32 cellular contexts compared by ENCODE assay signal in the genomic region with DNA sequence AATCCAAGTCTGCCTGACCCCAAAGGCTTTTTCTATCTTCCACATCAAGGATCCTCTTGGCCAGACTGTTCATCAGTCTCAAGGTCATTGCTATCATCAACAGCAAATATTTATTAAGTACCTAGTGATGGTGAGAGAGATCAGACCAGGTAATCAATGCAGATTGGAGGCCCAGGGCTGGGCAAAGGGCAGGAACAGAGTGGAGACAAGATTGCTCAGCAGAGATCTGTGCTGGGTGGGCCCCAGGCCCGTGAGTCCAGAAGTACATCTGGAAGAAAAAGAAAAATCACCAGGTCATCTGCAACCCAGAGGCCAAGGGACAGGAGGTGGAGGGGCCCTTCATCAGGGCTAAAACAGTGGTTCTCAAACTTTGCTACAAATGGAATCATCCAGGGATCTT. TPM values are rescaled to one million over a fixed set of nuclear protein-coding genes. Genes with fewer than 3 reads are reported as not detected.
"Had no signal": no experiment of that assay in that cellular context is flagged by ENCODE, and none has a peak within 500 bp of the region (broad histone marks: within the 10 kb centered on the region; RNA-seq: fewer than 3 reads in every experiment).

No MANE protein-coding gene starts in this region.

- H3K27ac Mint-ChIP-seq: activated CD4-positive, alpha-beta memory T cell treated with anti-CD3 and anti-CD28 coated beads, Interleukin-2, amount 10 ng/mL, durations not matched to agents 7 days and 5 days; activated CD4-positive, alpha-beta T cell treated with anti-CD3 and anti-CD28 coated beads, Interleukin-2, amount 10 ng/mL, durations not matched to agents 7 days and 5 days; activated naive CD4-positive, alpha-beta T cell treated with anti-CD3 and anti-CD28 coated beads, Interleukin-2, amount 50 U/mL, for 24 hours; activated naive CD8-positive, alpha-beta T cell treated with anti-CD3 and anti-CD28 coated beads for 36 hours; activated naive CD8-positive, alpha-beta T cell treated with anti-CD3 and anti-CD28 coated beads, Interleukin-2, amount 50 U/mL, for 24 hours; activated T-cell treated with anti-CD3 and anti-CD28 coated beads, Interleukin-2, amount 50 U/mL, for 24 hours; activated T-cell treated with anti-CD3 and anti-CD28 coated beads, Interleukin-2, amount 50 U/mL, for 72 hours; activated T-helper 17 cell treated with anti-CD3 and anti-CD28 coated beads, Interleukin-2, amount 50 U/mL, for 72 hours; WTC11 had no signal

- H3K4me3 ChIP-seq: adrenal gland, body of pancreas, esophagus squamous epithelium, gastroesophageal sphincter had no signal

- H3K27me3 Mint-ChIP-seq: activated CD4-positive, alpha-beta memory T cell treated with anti-CD3 and anti-CD28 coated beads, Interleukin-2, amount 10 ng/mL, durations not matched to agents 7 days and 5 days; activated CD4-positive, alpha-beta T cell treated with anti-CD3 and anti-CD28 coated beads, Interleukin-2, amount 10 ng/mL, durations not matched to agents 7 days and 5 days; activated naive CD4-positive, alpha-beta T cell treated with anti-CD3 and anti-CD28 coated beads, Interleukin-2, amount 50 U/mL, for 24 hours; activated naive CD8-positive, alpha-beta T cell treated with anti-CD3 and anti-CD28 coated beads for 36 hours; activated naive CD8-positive, alpha-beta T cell treated with anti-CD3 and anti-CD28 coated beads, Interleukin-2, amount 50 U/mL, for 24 hours; activated T-cell treated with anti-CD3 and anti-CD28 coated beads, Interleukin-2, amount 50 U/mL, for 24 hours; activated T-helper 17 cell treated with anti-CD3 and anti-CD28 coated beads, Interleukin-2, amount 50 U/mL, for 72 hours; effector memory CD8-positive, alpha-beta T cell had no signal

- H3K27me3 ChIP-seq: adrenal gland, body of pancreas, esophagus squamous epithelium, gastroesophageal sphincter had no signal

- DNase-seq: activated CD4-positive, alpha-beta memory T cell treated with anti-CD3 and anti-CD28 coated beads, Interleukin-2, amount 10 ng/mL, durations not matched to agents 7 days and 5 days; activated CD4-positive, alpha-beta T cell treated with anti-CD3 and anti-CD28 coated beads for 1 hour; activated CD4-positive, alpha-beta T cell treated with anti-CD3 and anti-CD28 coated beads for 4 hours; activated CD4-positive, alpha-beta T cell treated with anti-CD3 and anti-CD28 coated beads, Interleukin-2, amount 10 ng/mL, durations not matched to agents 7 days and 5 days; activated CD4-positive, alpha-beta T cell treated with anti-CD3 and anti-CD28 coated beads, Interleukin-2, amount 50 U/mL, for 4 hours; activated CD8-positive, alpha-beta memory T cell treated with anti-CD3 and anti-CD28 coated beads, Interleukin-2, amount 50 U/mL, for 48 hours; activated effector memory CD4-positive, alpha-beta T cell treated with Interleukin-2 at 50 U/mL for 16 hours; activated gamma-delta T cell treated with Interleukin-2 at 50 U/mL for 16 hours; activated naive CD4-positive, alpha-beta T cell treated with Interleukin-2 at 50 U/mL for 16 hours; activated naive CD8-positive, alpha-beta T cell treated with anti-CD3 and anti-CD28 coated beads for 36 hours; activated naive CD8-positive, alpha-beta T cell treated with anti-CD3 and anti-CD28 coated beads, Interleukin-2, amount 50 U/mL, for 24 hours; activated T-cell treated with anti-CD3 and anti-CD28 coated beads for 4 hours; activated T-cell treated with anti-CD3 and anti-CD28 coated beads, Interleukin-2, amount 50 U/mL, for 24 hours; activated T-cell treated with anti-CD3 and anti-CD28 coated beads, Interleukin-2, amount 50 U/mL, for 72 hours; amygdala; body of pancreas; caudate nucleus; cortex of kidney; dermis blood vessel endothelial cell; effector CD4-positive, alpha-beta T cell; effector memory CD8-positive, alpha-beta T cell; esophagus squamous epithelium; foreskin melanocyte; T-helper 2 cell had no signal

- H3K9me3 Mint-ChIP-seq: activated CD4-positive, alpha-beta memory T cell treated with anti-CD3 and anti-CD28 coated beads, Interleukin-2, amount 10 ng/mL, durations not matched to agents 7 days and 5 days; activated CD4-positive, alpha-beta T cell treated with anti-CD3 and anti-CD28 coated beads, Interleukin-2, amount 10 ng/mL, durations not matched to agents 7 days and 5 days; activated naive CD4-positive, alpha-beta T cell treated with anti-CD3 and anti-CD28 coated beads, Interleukin-2, amount 50 U/mL, for 24 hours; activated naive CD8-positive, alpha-beta T cell treated with anti-CD3 and anti-CD28 coated beads for 36 hours; activated naive CD8-positive, alpha-beta T cell treated with anti-CD3 and anti-CD28 coated beads, Interleukin-2, amount 50 U/mL, for 24 hours; activated T-cell treated with anti-CD3 and anti-CD28 coated beads, Interleukin-2, amount 50 U/mL, for 24 hours; activated T-cell treated with anti-CD3 and anti-CD28 coated beads, Interleukin-2, amount 50 U/mL, for 72 hours; activated T-helper 17 cell treated with anti-CD3 and anti-CD28 coated beads, Interleukin-2, amount 50 U/mL, for 72 hours; effector memory CD8-positive, alpha-beta T cell; WTC11 had no signal

- H3K4me3 Mint-ChIP-seq: activated CD4-positive, alpha-beta memory T cell treated with anti-CD3 and anti-CD28 coated beads, Interleukin-2, amount 10 ng/mL, durations not matched to agents 7 days and 5 days; activated CD4-positive, alpha-beta T cell treated with anti-CD3 and anti-CD28 coated beads, Interleukin-2, amount 10 ng/mL, durations not matched to agents 7 days and 5 days; activated naive CD4-positive, alpha-beta T cell treated with anti-CD3 and anti-CD28 coated beads, Interleukin-2, amount 50 U/mL, for 24 hours; activated naive CD8-positive, alpha-beta T cell treated with anti-CD3 and anti-CD28 coated beads for 36 hours; activated naive CD8-positive, alpha-beta T cell treated with anti-CD3 and anti-CD28 coated beads, Interleukin-2, amount 50 U/mL, for 24 hours; activated T-cell treated with anti-CD3 and anti-CD28 coated beads, Interleukin-2, amount 50 U/mL, for 24 hours; activated T-cell treated with anti-CD3 and anti-CD28 coated beads, Interleukin-2, amount 50 U/mL, for 72 hours; activated T-helper 17 cell treated with anti-CD3 and anti-CD28 coated beads, Interleukin-2, amount 50 U/mL, for 72 hours; effector memory CD8-positive, alpha-beta T cell; WTC11 had no signal

- H3K4me1 ChIP-seq: gastroesophageal sphincter had no signal

- H3K36me3 ChIP-seq: adrenal gland, esophagus squamous epithelium, gastroesophageal sphincter had no signal

- H3K36me3 Mint-ChIP-seq: activated naive CD4-positive, alpha-beta T cell treated with anti-CD3 and anti-CD28 coated beads, Interleukin-2, amount 50 U/mL, for 24 hours; activated naive CD8-positive, alpha-beta T cell treated with anti-CD3 and anti-CD28 coated beads for 36 hours; WTC11 had no signal

- H3K4me1 Mint-ChIP-seq: activated CD4-positive, alpha-beta memory T cell treated with anti-CD3 and anti-CD28 coated beads, Interleukin-2, amount 10 ng/mL, durations not matched to agents 7 days and 5 days; activated CD4-positive, alpha-beta T cell treated with anti-CD3 and anti-CD28 coated beads, Interleukin-2, amount 10 ng/mL, durations not matched to agents 7 days and 5 days; activated naive CD4-positive, alpha-beta T cell treated with anti-CD3 and anti-CD28 coated beads, Interleukin-2, amount 50 U/mL, for 24 hours; activated naive CD8-positive, alpha-beta T cell treated with anti-CD3 and anti-CD28 coated beads for 36 hours; activated naive CD8-positive, alpha-beta T cell treated with anti-CD3 and anti-CD28 coated beads, Interleukin-2, amount 50 U/mL, for 24 hours; activated T-helper 17 cell treated with anti-CD3 and anti-CD28 coated beads, Interleukin-2, amount 50 U/mL, for 72 hours had no signal

- ATAC-seq: activated naive CD8-positive, alpha-beta T cell treated with anti-CD3 and anti-CD28 coated beads, Interleukin-2, amount 50 U/mL, for 24 hours; activated T-cell treated with anti-CD3 and anti-CD28 coated beads, Interleukin-2, amount 50 U/mL, for 72 hours; activated T-helper 17 cell treated with anti-CD3 and anti-CD28 coated beads, Interleukin-2, amount 50 U/mL, for 72 hours; body of pancreas; effector memory CD8-positive, alpha-beta T cell; gastroesophageal sphincter; WTC11 had no signal

- H3K27ac ChIP-seq: adrenal gland, body of pancreas, epithelial cell of prostate, esophagus squamous epithelium, gastroesophageal sphincter, VCaP had no signal

- H3K9me3 ChIP-seq: adrenal gland, body of pancreas, esophagus squamous epithelium, gastroesophageal sphincter had no signal

RNA-seq across cellular contexts. Expression of gene AUNIP, which starts 26.3 kb away (rescaled TPM):
- total RNA-seq: aorta, body of pancreas had no signal
- polyA plus RNA-seq: aorta had no signal
